Comparison of ENCODE assay signal across 8 cellular contexts in the genomic region with DNA sequence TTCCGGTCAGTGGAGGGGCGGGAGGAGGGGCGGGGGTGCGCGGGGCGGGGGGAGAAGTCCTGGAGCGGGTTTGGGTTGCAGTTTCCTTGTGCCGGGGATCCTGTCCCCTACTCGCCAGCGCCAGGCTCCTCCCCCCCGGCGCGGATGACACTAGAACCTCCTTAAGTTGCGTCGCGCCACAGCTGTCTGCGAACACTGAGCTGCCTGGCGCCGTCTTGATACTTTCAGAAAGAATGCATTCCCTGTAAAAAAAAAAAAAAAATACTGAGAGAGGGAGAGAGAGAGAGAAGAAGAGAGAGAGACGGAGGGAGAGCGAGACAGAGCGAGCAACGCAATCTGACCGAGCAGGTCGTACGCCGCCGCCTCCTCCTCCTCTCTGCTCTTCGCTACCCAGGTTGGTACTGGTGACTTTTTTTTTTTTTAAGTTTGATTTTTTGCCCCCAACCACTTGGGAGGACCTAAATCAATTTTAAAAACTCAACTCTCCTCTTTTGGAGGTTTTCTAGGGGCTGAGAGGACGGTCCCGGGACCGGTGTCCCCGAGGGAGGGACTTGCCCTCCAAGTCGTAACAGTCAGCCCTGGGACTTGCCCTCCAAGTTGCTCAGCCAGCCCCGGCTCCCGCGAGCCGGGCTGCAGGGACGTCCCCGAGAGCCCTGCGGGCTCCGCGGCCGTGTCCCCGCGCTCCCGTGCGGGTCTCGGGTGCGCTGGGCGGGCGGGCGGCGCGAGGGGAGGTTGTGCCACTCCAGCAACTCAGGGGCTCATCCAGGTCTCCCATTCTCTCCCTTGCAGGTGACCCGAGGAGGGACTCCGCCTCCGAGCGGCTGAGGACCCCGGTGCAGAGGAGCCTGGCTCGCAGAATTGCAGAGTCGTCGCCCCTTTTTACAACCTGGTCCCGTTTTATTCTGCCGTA. TPM values are rescaled to one million over a fixed set of nuclear protein-coding genes. Genes with fewer than 3 reads are reported as not detected.
A peak's percentile ranks its signal among the peaks of the same experiment; 100 is the strongest.
DNase-seq lines count a peak whose midpoint lies in the region; ATAC-seq and TF ChIP-seq lines count a peak whose summit lies in the region.

GATA3 (plus strand) TSS at position 191 of the 910 bp plus-strand sequence. CDS start 968 bp downstream, outside the sequence.

- no peaks in the 10 kb centered on the region for H3K9me3 ChIP-seq in iPS-15b (ENCODE audit: control insufficient read depth, insufficient read depth, low read length)

- in situ Hi-C loops in GM13977 (cut with MboI; ENCODE audit: low pct_unique_long_range_greater_than_20kb, low sequenced_read_pairs, unreplicated experiment), result no loop called here

- H3K36me3 ChIP-seq in iPS-15b (ENCODE audit: control insufficient read depth, insufficient read depth, low read length), result no peaks in the 10 kb centered on the region

- H3K36me3 Mint-ChIP-seq in activated naive CD8-positive, alpha-beta T cell treated with anti-CD3 and anti-CD28 coated beads for 36 hours, result peaks cover 9% of the 10 kb centered on the region

- H3K4me1 ChIP-seq in iPS-15b (ENCODE audit: control insufficient read depth, insufficient read depth, low read length), result peaks cover 12% of the 10 kb centered on the region

- TF ChIP-seq CTCF in GM13977 (IDR thresholded peaks at IDR 0.05; ENCODE audit: extremely low read depth, insufficient read depth, missing control alignments), result no peak

- no peak within 1 kb of the TSS for H3K9ac ChIP-seq in iPS-15b (ENCODE audit: low read depth, low read length)

- DNase-seq in GM13977 (ENCODE audit: low spot score), result peak; percentile 90
- peak; percentile 41 for DNase-seq in SW480 (ENCODE audit: low spot score)
- DNase-seq in activated naive CD8-positive, alpha-beta T cell treated with anti-CD3 and anti-CD28 coated beads for 36 hours, result peak; percentile 80
- peak; percentile 73 to 80 for DNase-seq in stimulated activated CD4-positive, alpha-beta T cell treated with anti-CD3 and anti-CD28 coated beads, Interleukin-15, amount 100 ng/mL, for 48 hours (ENCODE audit: low read depth in 2 of 2)
- DNase-seq in NCI-H774 (lab: John Stamatoyannopoulos, UW), result no peak
- no peak for DNase-seq in NCI-H1092 (lab: John Stamatoyannopoulos, UW)

- peaks cover 28% of the 10 kb centered on the region for H3K27me3 Mint-ChIP-seq in activated naive CD8-positive, alpha-beta T cell treated with anti-CD3 and anti-CD28 coated beads for 36 hours

- no peaks in the 10 kb centered on the region for H3K9me3 Mint-ChIP-seq in activated naive CD8-positive, alpha-beta T cell treated with anti-CD3 and anti-CD28 coated beads for 36 hours

- peak within 1 kb of the TSS; percentile 53 for H3K4me3 ChIP-seq in iPS-15b (ENCODE audit: low read depth, low read length)

- H3K4me3 Mint-ChIP-seq in activated naive CD8-positive, alpha-beta T cell treated with anti-CD3 and anti-CD28 coated beads for 36 hours, result peak within 1 kb of the TSS; percentile 91

- ATAC-seq in HG02759 (IDR thresholded peaks at IDR 0.05; ENCODE audit: unreplicated experiment), result peak; percentile 38

- H3K27me3 ChIP-seq in iPS-15b (ENCODE audit: control insufficient read depth, insufficient read depth, low read length), result peaks cover 86% of the 10 kb centered on the region

- H3K27ac Mint-ChIP-seq in activated naive CD8-positive, alpha-beta T cell treated with anti-CD3 and anti-CD28 coated beads for 36 hours, result peak within 1 kb of the TSS; percentile 91

- peaks cover 53% of the 10 kb centered on the region for H3K4me1 Mint-ChIP-seq in activated naive CD8-positive, alpha-beta T cell treated with anti-CD3 and anti-CD28 coated beads for 36 hours

RNA-seq across cellular contexts. Expression of gene GATA3, which starts in this region (rescaled TPM):
- total RNA-seq in activated naive CD8-positive, alpha-beta T cell treated with anti-CD3 and anti-CD28 coated beads for 36 hours, result 1 to 10 TPM; 8.4 to 8.8 TPM

Comparison
In these comparisons a context has a peak if more than half of its experiments do, and no peak if none do; other contexts are left out.
1. DNase-seq: peak in GM13977 (single experiment), SW480 (single experiment), activated naive CD8-positive, alpha-beta T cell treated with anti-CD3 and anti-CD28 coated beads for 36 hours (single experiment) and stimulated activated CD4-positive, alpha-beta T cell treated with anti-CD3 and anti-CD28 coated beads, Interleukin-15, amount 100 ng/mL, for 48 hours (2 of 2); none in NCI-H774 (single experiment) and NCI-H1092 (single experiment).